15 cellular contexts compared by ENCODE assay signal in the genomic region with DNA sequence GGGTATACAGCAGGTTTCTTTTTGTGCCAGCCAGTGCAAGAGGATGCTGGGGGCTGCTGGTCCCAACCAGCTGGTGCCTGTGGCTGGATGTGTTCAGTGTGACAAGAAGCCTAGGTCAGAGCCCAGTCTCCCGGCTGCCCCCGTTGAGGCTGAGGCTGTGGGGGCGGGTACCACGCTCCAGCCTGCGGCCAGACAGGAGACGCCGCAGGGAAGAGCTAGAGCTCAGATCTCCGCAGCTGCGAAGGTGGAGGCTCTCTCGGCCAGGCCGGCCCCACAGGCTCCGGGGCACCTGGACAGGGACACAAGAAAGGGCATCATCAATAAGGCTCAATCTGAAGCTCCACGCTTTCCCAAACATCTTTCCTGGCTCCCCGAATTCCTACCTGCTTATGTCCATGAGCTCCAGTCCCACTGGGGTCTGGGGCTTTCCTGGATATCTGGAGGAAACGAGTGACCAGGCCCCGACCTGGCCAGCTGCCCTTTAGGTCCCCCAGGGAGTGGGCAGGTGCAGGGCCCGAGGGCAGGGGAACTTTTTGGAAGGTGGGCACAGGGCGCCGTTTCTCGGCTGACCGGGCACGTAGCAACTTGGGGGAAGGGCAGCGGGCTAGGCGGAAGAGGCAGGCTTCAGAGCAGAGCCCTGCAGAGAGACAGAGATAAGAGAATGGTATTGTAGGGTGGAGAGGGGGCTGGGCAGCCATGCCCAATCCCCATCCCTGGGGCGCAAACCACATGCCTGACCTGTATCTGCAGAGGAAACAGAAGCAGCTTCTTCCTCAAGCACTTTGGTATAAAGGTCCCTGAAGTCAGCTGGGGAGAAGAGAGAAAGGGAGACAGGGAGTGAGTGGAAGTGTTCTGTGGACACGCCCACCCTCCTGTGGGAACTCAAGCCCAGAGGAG.
DNase-seq lines count a peak whose midpoint lies in the region; ATAC-seq and TF ChIP-seq lines count a peak whose summit lies in the region.
"Had no signal": no experiment of that assay in that cellular context is flagged by ENCODE, and none has a peak within 500 bp of the region (broad histone marks: within the 10 kb centered on the region; RNA-seq: fewer than 3 reads in every experiment).

No MANE protein-coding gene starts in this region.

- H3K36me3 ChIP-seq in BLaER1 (peaks cover 21% of the 10 kb centered on the region), HEK293 (ENCODE audit: control insufficient read depth in 2 of 2, insufficient read depth in 1 of 2, low read length in 2 of 2) (peaks cover 13 to 48% of the 10 kb centered on the region in 2 experiments; a peak in 2 of 3 replicates)

- DNase-seq in RWPE1 (ENCODE audit: low spot score) (no peak), erythroblast (lab: John Stamatoyannopoulos, UW) (peak; percentile 39 to 62), D341Med (ENCODE audit: low spot score) (no peak)
- DNase-seq in activated naive CD4-positive, alpha-beta T cell (lab: John Stamatoyannopoulos, UW), result no peak
- DNase-seq: ACHN; CD4-positive, alpha-beta memory T cell; COR-L47; DND-41; GF-D8; HCEC 1CT had no signal

- POLR2A ChIA-PET in HEK293 (lab: Yijun Ruan, JAX) (interaction anchor here (0.9 to 4.3 kb wide), 3 partner anchors 14 to 76 kb away, joined by 3 to 26 read pairs (median 3); a partner anchor contains a TSS), RWPE1 (lab: Yijun Ruan, JAX; ENCODE audit: low non-redundant PET) (interaction anchor here (0.6 kb wide), 1 partner anchor 10 kb away, joined by 3 read pairs; no protein-coding TSS in a partner anchor)

- no peak for TF ChIP-seq CTCF in HEK293 (tag by site-specific recombination; IDR thresholded peaks at IDR 0.05)
- no peak for TF ChIP-seq CTCF in RWPE1 (conservative IDR thresholded peaks at IDR 0.05; ENCODE audit: low read depth)

- 0 out of 2 replicates have a peak overlapping the region, but pooled peaks have one; percentile 1 for H3K4me2 ChIP-seq in BLaER1

- H3K9me3 ChIP-seq in BLaER1, result no peaks in the 10 kb centered on the region
- H3K9me3 ChIP-seq in HEK293 (ENCODE audit: control insufficient read depth, insufficient read depth, low read depth, low read length), result no peaks in the 10 kb centered on the region

- H3K4me1 ChIP-seq in BLaER1, result peaks cover 63% of the 10 kb centered on the region
- H3K4me1 ChIP-seq in HEK293 (ENCODE audit: control insufficient read depth, insufficient read depth, low read length), result peaks cover 5% of the 10 kb centered on the region; the same call in 1 of the 2 replicates

- no peak overlapping the region for H3K4me3 ChIP-seq in BLaER1
- no peak overlapping the region for H3K4me3 ChIP-seq in HEK293 (ENCODE audit: low read depth, low read length)

- peak; percentile 47 for TF ChIP-seq POLR2A in erythroblast (IDR thresholded peaks at IDR 0.05; ENCODE audit: low read length)

- H3K9ac ChIP-seq in BLaER1, result 0 out of 2 replicates have a peak overlapping the region, but pooled peaks have one; percentile 34

- no peak overlapping the region for H3K27ac ChIP-seq in BLaER1
- H3K27ac ChIP-seq in HEK293 (ENCODE audit: extremely low read depth, low read depth, low read length), result no peak overlapping the region
- peak overlapping the region; percentile 63 for H3K27ac ChIP-seq in RWPE1
- H3K27ac ChIP-seq: C4-2B had no signal

- CTCF ChIA-PET in HEK293 (lab: Yijun Ruan, JAX), result interaction anchor here (0.5 to 4.9 kb wide), 9 partner anchors 13 to 91 kb away, joined by 3 to 91 read pairs (median 3); a partner anchor contains a TSS
- CTCF ChIA-PET in RWPE1 (lab: Yijun Ruan, JAX), result interaction anchor here (0.8 kb wide), 1 partner anchor 54 kb away, joined by 3 read pairs; no protein-coding TSS in a partner anchor

- ATAC-seq in HG02970 (IDR thresholded peaks at IDR 0.05; ENCODE audit: low FRiP score, unreplicated experiment), result no peak
- no peak for ATAC-seq in HG02763 (IDR thresholded peaks at IDR 0.05; ENCODE audit: unreplicated experiment)

- no peaks in the 10 kb centered on the region for H3K27me3 ChIP-seq in BLaER1

- no peaks in the 10 kb centered on the region for H4K20me1 ChIP-seq in BLaER1

TF ChIP-seq in HEK293, 187 proteins besides CTCF, POLR2A, EP300 and RAD21:
- TF ChIP-seq KLF9 (tag by site-specific recombination; IDR thresholded peaks at IDR 0.05; ENCODE audit: low read depth) (0 out of 2 replicates have a peak, but pooled peaks have one; percentile 31), ZNF324 (tag by site-specific recombination; IDR thresholded peaks at IDR 0.05) (no peak)

Comparison
In these comparisons a context has a peak if more than half of its experiments do, and no peak if none do; other contexts are left out.
1. DNase-seq: peak in erythroblast (2 of 2); none in RWPE1 (single experiment), D341Med (single experiment) and activated naive CD4-positive, alpha-beta T cell (0 of 4).